8 cellular contexts compared by ENCODE assay signal in genomic region chr1:77683836-77684148, GRCh38. TPM values are rescaled to one million over a fixed set of nuclear protein-coding genes. Genes with fewer than 3 reads are reported as not detected.
DNase-seq lines count a peak whose midpoint lies in the region; ATAC-seq, FAIRE-seq and TF ChIP-seq lines count a peak whose summit lies in the region.

No MANE protein-coding gene starts in this region.

- TF ChIP-seq CTCF in K562 (IDR thresholded peaks at IDR 0.05 in 2 of 3, conservative IDR thresholded peaks at IDR 0.05 in 1 of 3; ENCODE audit: insufficient read depth in 2 of 3, low read depth in 1 of 3, low read length in 3 of 3) = no peak

- intact Hi-C loops in K562 (cut with micrococcal nuclease) = loop anchor here (1.0 to 5.0 kb wide), 6 partner anchors 91 to 1896 kb away; partner anchors contain the start of genes FUBP1 and RABGGTB

- ATAC-seq in K562 = no peak
- no peak for ATAC-seq in GM19035 (IDR thresholded peaks at IDR 0.05; ENCODE audit: unreplicated experiment)
- ATAC-seq in GM21576 (IDR thresholded peaks at IDR 0.05; ENCODE audit: unreplicated experiment) = no peak

- H3K27me3 ChIP-seq in K562 (ENCODE audit: control insufficient read depth in 2 of 2, insufficient read depth in 2 of 2, low read length in 2 of 2) (no peaks in the 10 kb centered on the region), mesendoderm (ENCODE audit: insufficient read depth, low read length, poor library complexity) (no peaks in the 10 kb centered on the region)

- H3K9ac ChIP-seq in K562 (ENCODE audit: insufficient read depth in 1 of 2, low read depth in 2 of 2, low read length in 2 of 2) = peak overlapping the region; percentile 96 to 98
- H3K9ac ChIP-seq in mesendoderm (ENCODE audit: low read length) = peak overlapping the region; percentile 83

- H3K9me3 ChIP-seq in K562 (replicated peaks; ENCODE audit: control insufficient read depth, insufficient read depth, low read depth, low read length) = no peaks in the 10 kb centered on the region

- 3% methylated on average over 9 of the region's 9 CpGs for WGBS in K562 (ENCODE audit: insufficient coverage, low coverage, missing lambda C conversion rate)
- no CpG with 5 or more reads among the region's 9 CpGs for WGBS in mesendoderm (ENCODE audit: extremely low coverage, insufficient coverage, low lambda C conversion rate)

- peaks cover 5 to 7% of the 10 kb centered on the region in 2 experiments for H3K4me1 ChIP-seq in K562 (replicated peaks in 1 of 2; ENCODE audit: control insufficient read depth in 2 of 2, insufficient read depth in 2 of 2, low read length in 2 of 2)
- no peaks in the 10 kb centered on the region for H3K4me1 ChIP-seq in mesendoderm (ENCODE audit: control insufficient read depth, low read depth, low read length)

- H3K4me2 ChIP-seq in K562 (ENCODE audit: insufficient read depth, low read length) = peak overlapping the region; percentile 98
- peak overlapping the region; percentile 5 for H3K4me2 ChIP-seq in mesendoderm (ENCODE audit: low read length)

- peak overlapping the region; percentile 95 for H3K56ac ChIP-seq in mesendoderm (ENCODE audit: low read length)

- no peak overlapping the region for H4K8ac ChIP-seq in mesendoderm (ENCODE audit: low read depth, low read length)

- H3K79me1 ChIP-seq in mesendoderm (ENCODE audit: low read length) = peaks cover 5% of the 10 kb centered on the region

- TF ChIP-seq POLR2A in K562 (conservative IDR thresholded peaks at IDR 0.05) = no peak

- peak overlapping the region; percentile 100 for H2AFZ ChIP-seq in K562 (ENCODE audit: low read depth, low read length)

- no peak overlapping the region for H2BK15ac ChIP-seq in mesendoderm (replicated peaks; ENCODE audit: low read depth)

- H2BK120ac ChIP-seq in mesendoderm (ENCODE audit: low read depth, low read length) = no peak overlapping the region

- H3K4ac ChIP-seq in mesendoderm (ENCODE audit: low read depth, low read length) = peak overlapping the region; percentile 38

- POLR2A ChIA-PET in K562 (lab: Yijun Ruan, JAX) = interaction anchor here (0.6 to 1.7 kb wide), 7 partner anchors 11 to 47 kb away, joined by 3 to 11 read pairs (median 4); no protein-coding TSS in a partner anchor

- in situ Hi-C loops in K562 (cut with MboI) = no loop called here

- H4K5ac ChIP-seq in mesendoderm (ENCODE audit: low read length) = no peak overlapping the region

- peak overlapping the region; percentile 66 for H3K4me3 ChIP-seq in K562
- peak overlapping the region; percentile 74 for H3K4me3 ChIP-seq in mesendoderm (ENCODE audit: low read length)

- no peak for TF ChIP-seq RAD21 in K562 (CRISPR knock-in tag; conservative IDR thresholded peaks at IDR 0.05 in 1 of 2, IDR thresholded peaks at IDR 0.05 in 1 of 2)

- no peaks in the 10 kb centered on the region for H3K9me1 ChIP-seq in K562 (ENCODE audit: control insufficient read depth, insufficient read depth, low read length)

- H3K18ac ChIP-seq in mesendoderm (ENCODE audit: low read length) = no peak overlapping the region

- peak overlapping the region; percentile 96 for H3K27ac ChIP-seq in K562 (ENCODE audit: extremely low read depth, low read depth, low read length)
- peak overlapping the region; percentile 100 for H3K27ac ChIP-seq in mesendoderm (ENCODE audit: low read depth, low read length)

- H3K36me3 ChIP-seq in K562 (ENCODE audit: control insufficient read depth, insufficient read depth, low read length) (no peaks in the 10 kb centered on the region; the same call in 2 of the 3 replicates), mesendoderm (ENCODE audit: control insufficient read depth, insufficient read depth, low read length) (no peaks in the 10 kb centered on the region)

- BruUV-seq in K562 (replicated peaks; lab: Mats Ljungman, UMichigan) = TSS peak; percentile 86

- H3K79me2 ChIP-seq in K562 (ENCODE audit: control insufficient read depth, insufficient read depth, low read length) = peaks cover 37% of the 10 kb centered on the region
- peaks cover 25% of the 10 kb centered on the region for H3K79me2 ChIP-seq in mesendoderm (ENCODE audit: control insufficient read depth, insufficient read depth, low read length)

- no peak overlapping the region for H2AK5ac ChIP-seq in mesendoderm (ENCODE audit: low read length)

- no peak for TF ChIP-seq EP300 in K562 (IDR thresholded peaks at IDR 0.05; ENCODE audit: low read length)

- FAIRE-seq in K562 (lab: Jason Lieb, UNC) = peak; percentile 62

- no peak overlapping the region for H3K23ac ChIP-seq in mesendoderm (ENCODE audit: low read length)

- DNase-seq in stimulated activated naive CD4-positive, alpha-beta T cell treated with Interleukin-2 at 50 U/mL for 16 hours (lab: John Stamatoyannopoulos, UW) = peak; percentile 29
- DNase-seq in stimulated activated naive CD4-positive, alpha-beta T cell (lab: John Stamatoyannopoulos, UW) = no peak
- DNase-seq in K562 (ENCODE audit: extremely low read depth in 1 of 4, low spot score in 3 of 4) = no peak
- DNase-seq in mesendoderm = no peak
- DNase-seq in DMS 273 treated with DMSO at 0.1 percent for 48 hours (lab: John Stamatoyannopoulos, UW) = no peak
- DNase-seq in SIG-M5 treated with dmso at 0.1 percent for 504 hours (lab: John Stamatoyannopoulos, UW; ENCODE audit: unreplicated experiment) = no peak

- no peak overlapping the region for H2BK5ac ChIP-seq in mesendoderm (ENCODE audit: low read length)

- no peaks in the 10 kb centered on the region; the same call in 1 of the 2 replicates for H4K20me1 ChIP-seq in K562 (replicated peaks; ENCODE audit: control insufficient read depth, insufficient read depth, low read length)

- CTCF ChIA-PET in K562 (lab: Yijun Ruan, JAX; ENCODE audit: low intra/inter-chr PET ratio) = no interaction called here

TF ChIP-seq in K562, 482 proteins besides CTCF, POLR2A, EP300 and RAD21 (continues in another document):
- TF ChIP-seq, protein P1, sequence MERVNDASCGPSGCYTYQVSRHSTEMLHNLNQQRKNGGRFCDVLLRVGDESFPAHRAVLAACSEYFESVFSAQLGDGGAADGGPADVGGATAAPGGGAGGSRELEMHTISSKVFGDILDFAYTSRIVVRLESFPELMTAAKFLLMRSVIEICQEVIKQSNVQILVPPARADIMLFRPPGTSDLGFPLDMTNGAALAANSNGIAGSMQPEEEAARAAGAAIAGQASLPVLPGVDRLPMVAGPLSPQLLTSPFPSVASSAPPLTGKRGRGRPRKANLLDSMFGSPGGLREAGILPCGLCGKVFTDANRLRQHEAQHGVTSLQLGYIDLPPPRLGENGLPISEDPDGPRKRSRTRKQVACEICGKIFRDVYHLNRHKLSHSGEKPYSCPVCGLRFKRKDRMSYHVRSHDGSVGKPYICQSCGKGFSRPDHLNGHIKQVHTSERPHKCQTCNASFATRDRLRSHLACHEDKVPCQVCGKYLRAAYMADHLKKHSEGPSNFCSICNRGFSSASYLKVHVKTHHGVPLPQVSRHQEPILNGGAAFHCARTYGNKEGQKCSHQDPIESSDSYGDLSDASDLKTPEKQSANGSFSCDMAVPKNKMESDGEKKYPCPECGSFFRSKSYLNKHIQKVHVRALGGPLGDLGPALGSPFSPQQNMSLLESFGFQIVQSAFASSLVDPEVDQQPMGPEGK (CRISPR knock-in tag; IDR thresholded peaks at IDR 0.05; ENCODE audit: borderline replicate concordance) = 0 out of 2 replicates have a peak, but pooled peaks have one; percentile 31
- TF ChIP-seq ID3 (CRISPR knock-in tag; IDR thresholded peaks at IDR 0.05) (no peak), ID3 (tag; IDR thresholded peaks at IDR 0.05) (peak; percentile 45; the same call in 1 of the 2 replicates), VEZF1 (CRISPR knock-in tag; IDR thresholded peaks at IDR 0.05) (no peak), ZFX (CRISPR knock-in tag; IDR thresholded peaks at IDR 0.05) (0 out of 2 replicates have a peak, but pooled peaks have one; percentile 56), HMG20B (CRISPR knock-in tag; IDR thresholded peaks at IDR 0.05) (no peak)

RNA-seq across cellular contexts. Expression of gene ZZZ3, which starts 1.3 kb away (rescaled TPM):
- 56.5 and 166 TPM in 2 replicates for total RNA-seq in K562 (2011; cell fraction: chromatin; rRNA removed; ENCODE audit: low replicate concordance)
- total RNA-seq in K562 (2011; cell fraction: nucleolus; rRNA removed) = 27.3 and 49.2 TPM in 2 replicates
- 115 and 192 TPM in 2 replicates for total RNA-seq in K562 (2011; cell fraction: nucleoplasm; rRNA removed)
- total RNA-seq in K562 (2014; rRNA removed) (59.3 and 64.0 TPM in 2 replicates), K562 (2014; rRNA removed; fragmentation: Illumina TruSeq; extraction: Trizol) (60.0 and 63.2 TPM in 2 replicates), K562 (2015; rRNA removed; fragmentation: Illumina TruSeq; extraction: Trizol) (59.5 and 62.7 TPM in 2 replicates), K562 (2021) (42.5 and 43.9 TPM in 2 replicates)
- polyA plus RNA-seq in K562 (2011; rRNA removed) (27.1 and 36.7 TPM in 2 replicates), K562 (2014; fragmentation: Illumina TruSeq; extraction: Trizol) (30.6 and 32.8 TPM in 2 replicates), K562 (2014; fragmentation: Nextera tagmentation; extraction: Ambion mirVana) (10 to 100 TPM; 13.9 to 18.5 TPM), K562 (2014; rRNA removed) (28.7 and 37.2 TPM in 2 replicates)
- polyA plus RNA-seq in K562 (2011; cell fraction: cytosol; rRNA removed) = 10.5 and 19.1 TPM in 2 replicates
- 23.6 and 25.9 TPM in 2 replicates for polyA plus RNA-seq in K562 (2011; cell fraction: nucleus; rRNA removed)
- polyA plus RNA-seq in K562 (2012) = 21.0 and 24.2 TPM in 2 replicates
- 79.6 and 85.2 TPM in 2 replicates for polyA minus RNA-seq in K562 (2011; rRNA and poly(A)+ RNA removed)
- 29.5 and 30.7 TPM in 2 replicates for polyA minus RNA-seq in K562 (2011; cell fraction: cytosol; rRNA and poly(A)+ RNA removed)
- polyA minus RNA-seq in K562 (2011; cell fraction: nucleus; rRNA and poly(A)+ RNA removed) = 56.1 and 75.1 TPM in 2 replicates
- 28.4 TPM for polyA plus RNA-seq in mesendoderm (2013, experiment 1 of 2)
- polyA plus RNA-seq in mesendoderm (2013, experiment 2 of 2) = 28.3 TPM
